ENCODE assay signal across 1 cellular context in the genomic region with DNA sequence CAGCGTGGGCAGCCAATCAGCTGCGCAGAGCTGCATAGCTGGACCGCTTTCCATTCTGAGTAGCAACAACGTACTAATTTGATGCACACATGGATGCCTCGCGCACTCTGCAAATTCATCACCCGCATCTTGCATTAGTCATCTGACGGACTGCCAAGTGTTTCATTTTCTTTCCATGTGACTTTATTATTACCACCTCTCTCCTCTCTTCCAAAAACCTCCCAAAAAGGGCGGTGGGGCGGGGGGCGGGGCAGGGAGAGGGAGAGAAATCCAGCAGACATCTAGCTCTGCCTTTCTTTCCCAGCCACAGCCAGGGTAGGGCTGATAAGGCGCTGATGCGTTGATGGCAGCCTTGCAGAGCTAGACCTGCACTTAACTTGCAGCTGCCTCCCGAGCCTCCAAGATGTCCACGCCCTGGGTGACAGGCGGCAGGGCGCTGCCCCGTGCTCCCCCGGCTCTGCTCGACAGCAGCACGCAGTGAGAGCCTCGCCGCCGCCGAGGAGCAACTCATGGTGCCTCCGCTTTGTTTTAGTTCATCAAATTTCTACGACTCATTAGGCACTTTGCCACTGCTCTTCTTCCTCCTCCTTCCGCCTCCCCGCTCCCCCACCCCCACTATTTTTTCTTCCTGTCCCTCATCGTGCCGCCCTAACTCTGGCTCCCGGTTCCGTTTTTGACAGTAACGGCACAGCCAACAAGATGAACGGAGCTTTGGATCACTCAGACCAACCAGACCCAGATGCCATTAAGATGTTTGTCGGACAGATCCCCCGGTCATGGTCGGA.
TF ChIP-seq lines count a peak whose summit lies in the region.

No MANE protein-coding gene starts in this region.

TF ChIP-seq in K562, 482 proteins besides CTCF, POLR2A, EP300 and RAD21 (continues in another document):
- TF ChIP-seq, protein P1, sequence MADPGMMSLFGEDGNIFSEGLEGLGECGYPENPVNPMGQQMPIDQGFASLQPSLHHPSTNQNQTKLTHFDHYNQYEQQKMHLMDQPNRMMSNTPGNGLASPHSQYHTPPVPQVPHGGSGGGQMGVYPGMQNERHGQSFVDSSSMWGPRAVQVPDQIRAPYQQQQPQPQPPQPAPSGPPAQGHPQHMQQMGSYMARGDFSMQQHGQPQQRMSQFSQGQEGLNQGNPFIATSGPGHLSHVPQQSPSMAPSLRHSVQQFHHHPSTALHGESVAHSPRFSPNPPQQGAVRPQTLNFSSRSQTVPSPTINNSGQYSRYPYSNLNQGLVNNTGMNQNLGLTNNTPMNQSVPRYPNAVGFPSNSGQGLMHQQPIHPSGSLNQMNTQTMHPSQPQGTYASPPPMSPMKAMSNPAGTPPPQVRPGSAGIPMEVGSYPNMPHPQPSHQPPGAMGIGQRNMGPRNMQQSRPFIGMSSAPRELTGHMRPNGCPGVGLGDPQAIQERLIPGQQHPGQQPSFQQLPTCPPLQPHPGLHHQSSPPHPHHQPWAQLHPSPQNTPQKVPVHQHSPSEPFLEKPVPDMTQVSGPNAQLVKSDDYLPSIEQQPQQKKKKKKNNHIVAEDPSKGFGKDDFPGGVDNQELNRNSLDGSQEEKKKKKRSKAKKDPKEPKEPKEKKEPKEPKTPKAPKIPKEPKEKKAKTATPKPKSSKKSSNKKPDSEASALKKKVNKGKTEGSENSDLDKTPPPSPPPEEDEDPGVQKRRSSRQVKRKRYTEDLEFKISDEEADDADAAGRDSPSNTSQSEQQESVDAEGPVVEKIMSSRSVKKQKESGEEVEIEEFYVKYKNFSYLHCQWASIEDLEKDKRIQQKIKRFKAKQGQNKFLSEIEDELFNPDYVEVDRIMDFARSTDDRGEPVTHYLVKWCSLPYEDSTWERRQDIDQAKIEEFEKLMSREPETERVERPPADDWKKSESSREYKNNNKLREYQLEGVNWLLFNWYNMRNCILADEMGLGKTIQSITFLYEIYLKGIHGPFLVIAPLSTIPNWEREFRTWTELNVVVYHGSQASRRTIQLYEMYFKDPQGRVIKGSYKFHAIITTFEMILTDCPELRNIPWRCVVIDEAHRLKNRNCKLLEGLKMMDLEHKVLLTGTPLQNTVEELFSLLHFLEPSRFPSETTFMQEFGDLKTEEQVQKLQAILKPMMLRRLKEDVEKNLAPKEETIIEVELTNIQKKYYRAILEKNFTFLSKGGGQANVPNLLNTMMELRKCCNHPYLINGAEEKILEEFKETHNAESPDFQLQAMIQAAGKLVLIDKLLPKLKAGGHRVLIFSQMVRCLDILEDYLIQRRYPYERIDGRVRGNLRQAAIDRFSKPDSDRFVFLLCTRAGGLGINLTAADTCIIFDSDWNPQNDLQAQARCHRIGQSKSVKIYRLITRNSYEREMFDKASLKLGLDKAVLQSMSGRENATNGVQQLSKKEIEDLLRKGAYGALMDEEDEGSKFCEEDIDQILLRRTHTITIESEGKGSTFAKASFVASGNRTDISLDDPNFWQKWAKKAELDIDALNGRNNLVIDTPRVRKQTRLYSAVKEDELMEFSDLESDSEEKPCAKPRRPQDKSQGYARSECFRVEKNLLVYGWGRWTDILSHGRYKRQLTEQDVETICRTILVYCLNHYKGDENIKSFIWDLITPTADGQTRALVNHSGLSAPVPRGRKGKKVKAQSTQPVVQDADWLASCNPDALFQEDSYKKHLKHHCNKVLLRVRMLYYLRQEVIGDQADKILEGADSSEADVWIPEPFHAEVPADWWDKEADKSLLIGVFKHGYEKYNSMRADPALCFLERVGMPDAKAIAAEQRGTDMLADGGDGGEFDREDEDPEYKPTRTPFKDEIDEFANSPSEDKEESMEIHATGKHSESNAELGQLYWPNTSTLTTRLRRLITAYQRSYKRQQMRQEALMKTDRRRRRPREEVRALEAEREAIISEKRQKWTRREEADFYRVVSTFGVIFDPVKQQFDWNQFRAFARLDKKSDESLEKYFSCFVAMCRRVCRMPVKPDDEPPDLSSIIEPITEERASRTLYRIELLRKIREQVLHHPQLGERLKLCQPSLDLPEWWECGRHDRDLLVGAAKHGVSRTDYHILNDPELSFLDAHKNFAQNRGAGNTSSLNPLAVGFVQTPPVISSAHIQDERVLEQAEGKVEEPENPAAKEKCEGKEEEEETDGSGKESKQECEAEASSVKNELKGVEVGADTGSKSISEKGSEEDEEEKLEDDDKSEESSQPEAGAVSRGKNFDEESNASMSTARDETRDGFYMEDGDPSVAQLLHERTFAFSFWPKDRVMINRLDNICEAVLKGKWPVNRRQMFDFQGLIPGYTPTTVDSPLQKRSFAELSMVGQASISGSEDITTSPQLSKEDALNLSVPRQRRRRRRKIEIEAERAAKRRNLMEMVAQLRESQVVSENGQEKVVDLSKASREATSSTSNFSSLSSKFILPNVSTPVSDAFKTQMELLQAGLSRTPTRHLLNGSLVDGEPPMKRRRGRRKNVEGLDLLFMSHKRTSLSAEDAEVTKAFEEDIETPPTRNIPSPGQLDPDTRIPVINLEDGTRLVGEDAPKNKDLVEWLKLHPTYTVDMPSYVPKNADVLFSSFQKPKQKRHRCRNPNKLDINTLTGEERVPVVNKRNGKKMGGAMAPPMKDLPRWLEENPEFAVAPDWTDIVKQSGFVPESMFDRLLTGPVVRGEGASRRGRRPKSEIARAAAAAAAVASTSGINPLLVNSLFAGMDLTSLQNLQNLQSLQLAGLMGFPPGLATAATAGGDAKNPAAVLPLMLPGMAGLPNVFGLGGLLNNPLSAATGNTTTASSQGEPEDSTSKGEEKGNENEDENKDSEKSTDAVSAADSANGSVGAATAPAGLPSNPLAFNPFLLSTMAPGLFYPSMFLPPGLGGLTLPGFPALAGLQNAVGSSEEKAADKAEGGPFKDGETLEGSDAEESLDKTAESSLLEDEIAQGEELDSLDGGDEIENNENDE (IDR thresholded peaks at IDR 0.05; ENCODE audit: low read depth, low read length) = no peak
- no peak for TF ChIP-seq HNRNPUL1 (IDR thresholded peaks at IDR 0.05; ENCODE audit: low read length)
- TF ChIP-seq NBN (IDR thresholded peaks at IDR 0.05; ENCODE audit: low read depth) = no peak
- no peak for TF ChIP-seq CCNT2 (IDR thresholded peaks at IDR 0.05; ENCODE audit: borderline replicate concordance, extremely low read depth, insufficient read length, low read depth, low read length)
- TF ChIP-seq, protein P2, sequence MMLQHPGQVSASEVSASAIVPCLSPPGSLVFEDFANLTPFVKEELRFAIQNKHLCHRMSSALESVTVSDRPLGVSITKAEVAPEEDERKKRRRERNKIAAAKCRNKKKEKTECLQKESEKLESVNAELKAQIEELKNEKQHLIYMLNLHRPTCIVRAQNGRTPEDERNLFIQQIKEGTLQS (IDR thresholded peaks at IDR 0.05) = no peak
- TF ChIP-seq, protein P2 (CRISPR knock-in tag; conservative IDR thresholded peaks at IDR 0.05) = no peak
- TF ChIP-seq, protein P3, sequence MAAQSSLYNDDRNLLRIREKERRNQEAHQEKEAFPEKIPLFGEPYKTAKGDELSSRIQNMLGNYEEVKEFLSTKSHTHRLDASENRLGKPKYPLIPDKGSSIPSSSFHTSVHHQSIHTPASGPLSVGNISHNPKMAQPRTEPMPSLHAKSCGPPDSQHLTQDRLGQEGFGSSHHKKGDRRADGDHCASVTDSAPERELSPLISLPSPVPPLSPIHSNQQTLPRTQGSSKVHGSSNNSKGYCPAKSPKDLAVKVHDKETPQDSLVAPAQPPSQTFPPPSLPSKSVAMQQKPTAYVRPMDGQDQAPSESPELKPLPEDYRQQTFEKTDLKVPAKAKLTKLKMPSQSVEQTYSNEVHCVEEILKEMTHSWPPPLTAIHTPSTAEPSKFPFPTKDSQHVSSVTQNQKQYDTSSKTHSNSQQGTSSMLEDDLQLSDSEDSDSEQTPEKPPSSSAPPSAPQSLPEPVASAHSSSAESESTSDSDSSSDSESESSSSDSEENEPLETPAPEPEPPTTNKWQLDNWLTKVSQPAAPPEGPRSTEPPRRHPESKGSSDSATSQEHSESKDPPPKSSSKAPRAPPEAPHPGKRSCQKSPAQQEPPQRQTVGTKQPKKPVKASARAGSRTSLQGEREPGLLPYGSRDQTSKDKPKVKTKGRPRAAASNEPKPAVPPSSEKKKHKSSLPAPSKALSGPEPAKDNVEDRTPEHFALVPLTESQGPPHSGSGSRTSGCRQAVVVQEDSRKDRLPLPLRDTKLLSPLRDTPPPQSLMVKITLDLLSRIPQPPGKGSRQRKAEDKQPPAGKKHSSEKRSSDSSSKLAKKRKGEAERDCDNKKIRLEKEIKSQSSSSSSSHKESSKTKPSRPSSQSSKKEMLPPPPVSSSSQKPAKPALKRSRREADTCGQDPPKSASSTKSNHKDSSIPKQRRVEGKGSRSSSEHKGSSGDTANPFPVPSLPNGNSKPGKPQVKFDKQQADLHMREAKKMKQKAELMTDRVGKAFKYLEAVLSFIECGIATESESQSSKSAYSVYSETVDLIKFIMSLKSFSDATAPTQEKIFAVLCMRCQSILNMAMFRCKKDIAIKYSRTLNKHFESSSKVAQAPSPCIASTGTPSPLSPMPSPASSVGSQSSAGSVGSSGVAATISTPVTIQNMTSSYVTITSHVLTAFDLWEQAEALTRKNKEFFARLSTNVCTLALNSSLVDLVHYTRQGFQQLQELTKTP (IDR thresholded peaks at IDR 0.05; ENCODE audit: low read depth in 1 of 2, partially characterized antibody in 2 of 2) = peak in 1 of 2 experiments; percentile 45
- TF ChIP-seq, protein P4, sequence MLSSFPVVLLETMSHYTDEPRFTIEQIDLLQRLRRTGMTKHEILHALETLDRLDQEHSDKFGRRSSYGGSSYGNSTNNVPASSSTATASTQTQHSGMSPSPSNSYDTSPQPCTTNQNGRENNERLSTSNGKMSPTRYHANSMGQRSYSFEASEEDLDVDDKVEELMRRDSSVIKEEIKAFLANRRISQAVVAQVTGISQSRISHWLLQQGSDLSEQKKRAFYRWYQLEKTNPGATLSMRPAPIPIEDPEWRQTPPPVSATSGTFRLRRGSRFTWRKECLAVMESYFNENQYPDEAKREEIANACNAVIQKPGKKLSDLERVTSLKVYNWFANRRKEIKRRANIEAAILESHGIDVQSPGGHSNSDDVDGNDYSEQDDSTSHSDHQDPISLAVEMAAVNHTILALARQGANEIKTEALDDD (IDR thresholded peaks at IDR 0.05) = no peak
- TF ChIP-seq BDP1 (IDR thresholded peaks at IDR 0.05; ENCODE audit: insufficient read depth, insufficient read length) = no peak
- no peak for TF ChIP-seq HDAC3 (IDR thresholded peaks at IDR 0.05; ENCODE audit: borderline replicate concordance, partially characterized antibody)
- TF ChIP-seq, protein P5, sequence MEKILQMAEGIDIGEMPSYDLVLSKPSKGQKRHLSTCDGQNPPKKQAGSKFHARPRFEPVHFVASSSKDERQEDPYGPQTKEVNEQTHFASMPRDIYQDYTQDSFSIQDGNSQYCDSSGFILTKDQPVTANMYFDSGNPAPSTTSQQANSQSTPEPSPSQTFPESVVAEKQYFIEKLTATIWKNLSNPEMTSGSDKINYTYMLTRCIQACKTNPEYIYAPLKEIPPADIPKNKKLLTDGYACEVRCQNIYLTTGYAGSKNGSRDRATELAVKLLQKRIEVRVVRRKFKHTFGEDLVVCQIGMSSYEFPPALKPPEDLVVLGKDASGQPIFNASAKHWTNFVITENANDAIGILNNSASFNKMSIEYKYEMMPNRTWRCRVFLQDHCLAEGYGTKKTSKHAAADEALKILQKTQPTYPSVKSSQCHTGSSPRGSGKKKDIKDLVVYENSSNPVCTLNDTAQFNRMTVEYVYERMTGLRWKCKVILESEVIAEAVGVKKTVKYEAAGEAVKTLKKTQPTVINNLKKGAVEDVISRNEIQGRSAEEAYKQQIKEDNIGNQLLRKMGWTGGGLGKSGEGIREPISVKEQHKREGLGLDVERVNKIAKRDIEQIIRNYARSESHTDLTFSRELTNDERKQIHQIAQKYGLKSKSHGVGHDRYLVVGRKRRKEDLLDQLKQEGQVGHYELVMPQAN (IDR thresholded peaks at IDR 0.05; ENCODE audit: borderline replicate concordance) = peak; percentile 53; the same call in 1 of the 2 replicates
- no peak for TF ChIP-seq ZFX (CRISPR knock-in tag; IDR thresholded peaks at IDR 0.05)
- peak; percentile 20; the same call in 1 of the 2 replicates for TF ChIP-seq NCOR1 (IDR thresholded peaks at IDR 0.05)
- TF ChIP-seq IRF2 (CRISPR knock-in tag; IDR thresholded peaks at IDR 0.05) = no peak
- TF ChIP-seq, protein P6, sequence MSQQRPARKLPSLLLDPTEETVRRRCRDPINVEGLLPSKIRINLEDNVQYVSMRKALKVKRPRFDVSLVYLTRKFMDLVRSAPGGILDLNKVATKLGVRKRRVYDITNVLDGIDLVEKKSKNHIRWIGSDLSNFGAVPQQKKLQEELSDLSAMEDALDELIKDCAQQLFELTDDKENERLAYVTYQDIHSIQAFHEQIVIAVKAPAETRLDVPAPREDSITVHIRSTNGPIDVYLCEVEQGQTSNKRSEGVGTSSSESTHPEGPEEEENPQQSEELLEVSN (IDR thresholded peaks at IDR 0.05; ENCODE audit: borderline replicate concordance in 1 of 2, extremely low read depth in 1 of 2, insufficient read depth in 1 of 2, insufficient read length in 1 of 2, low read depth in 1 of 2, low read length in 1 of 2, poor library complexity in 1 of 2, severe bottlenecking in 1 of 2) = peak; percentile 66 to 92
- peak; percentile 72 for TF ChIP-seq POLR2G (IDR thresholded peaks at IDR 0.05; ENCODE audit: low read depth, low read length)
- 0 out of 2 replicates have a peak, but pooled peaks have one; percentile 49 for TF ChIP-seq ZNF175 (CRISPR knock-in tag; IDR thresholded peaks at IDR 0.05; ENCODE audit: low read depth)
- TF ChIP-seq KLF6 (CRISPR knock-in tag; IDR thresholded peaks at IDR 0.05; ENCODE audit: borderline replicate concordance) = no peak
- peak; percentile 23; the same call in 1 of the 2 replicates for TF ChIP-seq GABPA (tag; conservative IDR thresholded peaks at IDR 0.05; ENCODE audit: low read depth)
- peak; percentile 61 for TF ChIP-seq TCF3 (CRISPR knock-in tag; IDR thresholded peaks at IDR 0.05)
- TF ChIP-seq, protein P7, sequence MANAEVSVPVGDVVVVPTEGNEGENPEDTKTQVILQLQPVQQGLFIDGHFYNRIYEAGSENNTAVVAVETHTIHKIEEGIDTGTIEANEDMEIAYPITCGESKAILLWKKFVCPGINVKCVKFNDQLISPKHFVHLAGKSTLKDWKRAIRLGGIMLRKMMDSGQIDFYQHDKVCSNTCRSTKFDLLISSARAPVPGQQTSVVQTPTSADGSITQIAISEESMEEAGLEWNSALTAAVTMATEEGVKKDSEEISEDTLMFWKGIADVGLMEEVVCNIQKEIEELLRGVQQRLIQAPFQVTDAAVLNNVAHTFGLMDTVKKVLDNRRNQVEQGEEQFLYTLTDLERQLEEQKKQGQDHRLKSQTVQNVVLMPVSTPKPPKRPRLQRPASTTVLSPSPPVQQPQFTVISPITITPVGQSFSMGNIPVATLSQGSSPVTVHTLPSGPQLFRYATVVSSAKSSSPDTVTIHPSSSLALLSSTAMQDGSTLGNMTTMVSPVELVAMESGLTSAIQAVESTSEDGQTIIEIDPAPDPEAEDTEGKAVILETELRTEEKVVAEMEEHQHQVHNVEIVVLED (CRISPR knock-in tag; IDR thresholded peaks at IDR 0.05) = no peak
- TF ChIP-seq, protein P8, sequence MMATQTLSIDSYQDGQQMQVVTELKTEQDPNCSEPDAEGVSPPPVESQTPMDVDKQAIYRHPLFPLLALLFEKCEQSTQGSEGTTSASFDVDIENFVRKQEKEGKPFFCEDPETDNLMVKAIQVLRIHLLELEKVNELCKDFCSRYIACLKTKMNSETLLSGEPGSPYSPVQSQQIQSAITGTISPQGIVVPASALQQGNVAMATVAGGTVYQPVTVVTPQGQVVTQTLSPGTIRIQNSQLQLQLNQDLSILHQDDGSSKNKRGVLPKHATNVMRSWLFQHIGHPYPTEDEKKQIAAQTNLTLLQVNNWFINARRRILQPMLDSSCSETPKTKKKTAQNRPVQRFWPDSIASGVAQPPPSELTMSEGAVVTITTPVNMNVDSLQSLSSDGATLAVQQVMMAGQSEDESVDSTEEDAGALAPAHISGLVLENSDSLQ (IDR thresholded peaks at IDR 0.05) = peak; percentile 40; the same call in 1 of the 2 replicates
